ENCODE assay signal across 8 cellular contexts in genomic region chr17:29138184-29138955, GRCh38. TPM values are rescaled to one million over a fixed set of nuclear protein-coding genes. Genes with fewer than 3 reads are reported as not detected.
DNase-seq lines count a peak whose midpoint lies in the region; ATAC-seq and TF ChIP-seq lines count a peak whose summit lies in the region.

No MANE protein-coding gene starts in this region.

- H3K36me3 Mint-ChIP-seq in activated CD8-positive, alpha-beta T cell treated with anti-CD3 and anti-CD28 coated beads, Interleukin-2, amount 10 ng/mL, durations not matched to agents 7 days and 5 days (ENCODE audit: low read depth): peaks cover 23% of the 10 kb centered on the region
- H3K36me3 Mint-ChIP-seq in endothelial cell (ENCODE audit: low read depth, unreplicated experiment): no peaks in the 10 kb centered on the region
- H3K36me3 Mint-ChIP-seq in Calu3 (ENCODE audit: insufficient read depth, unreplicated experiment): no peaks in the 10 kb centered on the region

- DNase-seq in heart left ventricle (peak in 2 of 5 donors; percentile 25 to 33), Right ventricle myocardium superior (no peak), right atrium auricular region (ENCODE audit: low spot score) (no peak), endothelial cell (ENCODE audit: low spot score) (no peak), NCI-H446 (lab: John Stamatoyannopoulos, UW) (no peak), Calu3 (no peak)
- peak; percentile 77 for DNase-seq in activated CD8-positive, alpha-beta T cell treated with anti-CD3 and anti-CD28 coated beads, Interleukin-2, amount 10 ng/mL, durations not matched to agents 7 days and 5 days

- peaks cover 0 to 27% (median 11%) of the 10 kb centered on the region in 9 donors for H3K36me3 ChIP-seq in heart left ventricle
- H3K36me3 ChIP-seq in right atrium auricular region: no peaks in the 10 kb centered on the region

- H3K4me3 ChIP-seq in heart left ventricle: peak overlapping the region in 9 of 12 donors; percentile 46 to 70 (median 61)
- H3K4me3 ChIP-seq in right atrium auricular region: peak overlapping the region; percentile 39 to 53

- H3K4me1 Mint-ChIP-seq in activated CD8-positive, alpha-beta T cell treated with anti-CD3 and anti-CD28 coated beads, Interleukin-2, amount 10 ng/mL, durations not matched to agents 7 days and 5 days (ENCODE audit: low read depth): peaks cover 61% of the 10 kb centered on the region
- H3K4me1 Mint-ChIP-seq in endothelial cell (ENCODE audit: unreplicated experiment): peaks cover 33% of the 10 kb centered on the region
- H3K4me1 Mint-ChIP-seq in Calu3 (ENCODE audit: low read depth, unreplicated experiment): peaks cover 26% of the 10 kb centered on the region

- BruUV-seq in Calu3 (replicated peaks; lab: Mats Ljungman, UMichigan): no TSS peak

- H3K4me1 ChIP-seq in heart left ventricle (peaks cover 9 to 75% (median 57%) of the 10 kb centered on the region in 12 donors), right atrium auricular region (peaks cover 0 to 64% of the 10 kb centered on the region in 2 donors)

- intact Hi-C loops in heart left ventricle (cut with DNase I) (no loop called here), Right ventricle myocardium superior (cut with DNase I) (no loop called here), Calu3 (cut with micrococcal nuclease; ENCODE audit: unreplicated experiment) (no loop called here)

- ATAC-seq in heart left ventricle: no peak
- no peak for ATAC-seq in Right ventricle myocardium superior (ENCODE audit: poor library complexity)
- peak; percentile 16 for ATAC-seq in activated CD8-positive, alpha-beta T cell treated with anti-CD3 and anti-CD28 coated beads, Interleukin-2, amount 10 ng/mL, durations not matched to agents 7 days and 5 days

- WGBS in heart left ventricle, 4 donors: 39 to 70% (median 42%) methylated on average over 12 to 13 of the region's 13 CpGs

- CTCF ChIA-PET in activated CD8-positive, alpha-beta T cell treated with anti-CD3 and anti-CD28 coated beads, Interleukin-2, amount 10 ng/mL, durations not matched to agents 7 days and 5 days (lab: Charles Lee): interaction anchor here (0.6 to 20.1 kb wide), 12 partner anchors 7 to 173 kb away, joined by 3 to 414 read pairs (median 11); partner anchors contain the start of gene MYO18A
- CTCF ChIA-PET in Calu3 (lab: Charles Lee): interaction anchor here (0.5 to 2.6 kb wide), 3 partner anchors 14 to 151 kb away, joined by 3 to 9 read pairs (median 5); no protein-coding TSS in a partner anchor

- TF ChIP-seq CTCF in heart left ventricle (IDR thresholded peaks at IDR 0.05) (no peak), right atrium auricular region (IDR thresholded peaks at IDR 0.05) (no peak), endothelial cell (IDR thresholded peaks at IDR 0.05; ENCODE audit: unreplicated experiment) (no peak), Calu3 (IDR thresholded peaks at IDR 0.05; ENCODE audit: unreplicated experiment) (no peak)

- no peaks in the 10 kb centered on the region for H3K9me3 Mint-ChIP-seq in activated CD8-positive, alpha-beta T cell treated with anti-CD3 and anti-CD28 coated beads, Interleukin-2, amount 10 ng/mL, durations not matched to agents 7 days and 5 days (ENCODE audit: insufficient read depth)
- H3K9me3 Mint-ChIP-seq in endothelial cell (ENCODE audit: unreplicated experiment): no peaks in the 10 kb centered on the region
- no peaks in the 10 kb centered on the region for H3K9me3 Mint-ChIP-seq in Calu3 (ENCODE audit: low read depth, unreplicated experiment)

- peak overlapping the region; percentile 92 for H3K4me3 Mint-ChIP-seq in activated CD8-positive, alpha-beta T cell treated with anti-CD3 and anti-CD28 coated beads, Interleukin-2, amount 10 ng/mL, durations not matched to agents 7 days and 5 days
- no peak overlapping the region for H3K4me3 Mint-ChIP-seq in endothelial cell (ENCODE audit: unreplicated experiment)
- H3K4me3 Mint-ChIP-seq in Calu3 (ENCODE audit: low read depth, unreplicated experiment): no peak overlapping the region

- no peak for TF ChIP-seq POLR2A in heart left ventricle (IDR thresholded peaks at IDR 0.05)

- H3K27ac ChIP-seq in heart left ventricle: peak overlapping the region; percentile 76 to 97 (median 92)
- peak overlapping the region; percentile 87 to 89 for H3K27ac ChIP-seq in right atrium auricular region
- peak overlapping the region; percentile 27 for H3K27ac ChIP-seq in temporal lobe (ENCODE audit: low read depth, low read length)

- H3K27me3 Mint-ChIP-seq in activated CD8-positive, alpha-beta T cell treated with anti-CD3 and anti-CD28 coated beads, Interleukin-2, amount 10 ng/mL, durations not matched to agents 7 days and 5 days (ENCODE audit: low read depth): no peaks in the 10 kb centered on the region
- H3K27me3 Mint-ChIP-seq in endothelial cell (ENCODE audit: unreplicated experiment) (peaks cover 8% of the 10 kb centered on the region), Calu3 (ENCODE audit: unreplicated experiment) (no peaks in the 10 kb centered on the region)

- H3K27ac Mint-ChIP-seq in activated CD8-positive, alpha-beta T cell treated with anti-CD3 and anti-CD28 coated beads, Interleukin-2, amount 10 ng/mL, durations not matched to agents 7 days and 5 days: peak overlapping the region; percentile 98
- H3K27ac Mint-ChIP-seq in endothelial cell (ENCODE audit: unreplicated experiment): no peak overlapping the region
- H3K27ac Mint-ChIP-seq in Calu3 (ENCODE audit: unreplicated experiment): no peak overlapping the region

- H3K27me3 ChIP-seq in heart left ventricle: no peaks in the 10 kb centered on the region
- H3K27me3 ChIP-seq in right atrium auricular region: no peaks in the 10 kb centered on the region

- POLR2A ChIA-PET in activated CD8-positive, alpha-beta T cell treated with anti-CD3 and anti-CD28 coated beads, Interleukin-2, amount 10 ng/mL, durations not matched to agents 7 days and 5 days (lab: Charles Lee): interaction anchor here (0.6 to 3.4 kb wide), 7 partner anchors 9 to 937 kb away, joined by 3 to 33 read pairs (median 6); partner anchors contain the start of gene NUFIP2

- H3K9me3 ChIP-seq in heart left ventricle: no peaks in the 10 kb centered on the region
- no peaks in the 10 kb centered on the region for H3K9me3 ChIP-seq in right atrium auricular region

RNA-seq across cellular contexts. Expression of gene MYO18A, which starts 41.8 kb away (rescaled TPM):
- total RNA-seq in heart left ventricle (100 to 1,000 TPM; 241 to 340 (median 300) TPM), Right ventricle myocardium superior (393 TPM), right atrium auricular region (100 to 1,000 TPM; 159 to 219 TPM), temporal lobe (54.6 TPM), endothelial cell (ENCODE audit: unreplicated experiment) (79.9 TPM), Calu3 (2022) (89.9 and 123 TPM in 2 replicates)
- 100 to 1,000 TPM in 1 of 2 donors, 10 to 100 TPM in 1; 83.5 to 306 TPM for polyA plus RNA-seq in heart left ventricle
- 10 to 100 TPM; 53.4 to 53.8 TPM for total RNA-seq in activated CD8-positive, alpha-beta T cell treated with anti-CD3 and anti-CD28 coated beads, Interleukin-2, amount 10 ng/mL, durations not matched to agents 7 days and 5 days

Comparison
In these comparisons a context has a peak if more than half of its experiments do, and no peak if none do; other contexts are left out.
1. H3K27ac ChIP-seq: peak in every context shown above with its lines; median percentile 92 in heart left ventricle; 88 in right atrium auricular region; 27 in temporal lobe.